ENCODE assay signal across 9 cellular contexts in genomic region chr22:39297490-39298193, GRCh38. TPM values are rescaled to one million over a fixed set of nuclear protein-coding genes. Genes with fewer than 3 reads are reported as not detected.
A peak's percentile ranks its signal among the peaks of the same experiment; 100 is the strongest.
DNase-seq lines count a peak whose midpoint lies in the region; ATAC-seq and TF ChIP-seq lines count a peak whose summit lies in the region.
"Had no signal": no experiment of that assay in that cellular context is flagged by ENCODE, and none has a peak within 500 bp of the region (broad histone marks: within the 10 kb centered on the region; RNA-seq: fewer than 3 reads in every experiment).

No MANE protein-coding gene starts in this region.

- no peak for ATAC-seq in activated CD4-positive, CD25-positive, alpha-beta regulatory T cell treated with anti-CD3 and anti-CD28 coated beads, Interleukin-2, amount 50 U/mL, for 24 hours

- peak in 1 of 2 donors; percentile 71 for DNase-seq in breast epithelium (ENCODE audit: low spot score in 2 of 2)
- no peak for DNase-seq in MCF 10A (ENCODE audit: unreplicated experiment)
- peak; percentile 73 for DNase-seq in mesendoderm
- no peak for DNase-seq in vagina (ENCODE audit: extremely low spot score in 2 of 2)
- DNase-seq in glutamatergic neuron: no peak
- DNase-seq in NCI-H1694 treated with DMSO at 0.1 percent for 48 hours (lab: John Stamatoyannopoulos, UW): no peak
- DNase-seq: T-helper 2 cell had no signal

- H3K18ac ChIP-seq in mesendoderm (ENCODE audit: low read length): peak overlapping the region; percentile 5

- no peak overlapping the region for H2AK5ac ChIP-seq in mesendoderm (ENCODE audit: low read length)

- H3K27ac Mint-ChIP-seq in MCF 10A (ENCODE audit: low read depth, unreplicated experiment) (no peak overlapping the region), brain (peak overlapping the region in 3 of 5 experiments; percentile 37 to 46 (median 42)), glutamatergic neuron (ENCODE audit: unreplicated experiment) (no peak overlapping the region)

- no peaks in the 10 kb centered on the region for H3K27me3 ChIP-seq in breast epithelium
- H3K27me3 ChIP-seq in mesendoderm (ENCODE audit: insufficient read depth, low read length, poor library complexity): no peaks in the 10 kb centered on the region
- H3K27me3 ChIP-seq in vagina: no peaks in the 10 kb centered on the region

- H3K4me1 Mint-ChIP-seq in MCF 10A (ENCODE audit: insufficient read depth, unreplicated experiment) (peaks cover 33% of the 10 kb centered on the region), brain (peaks cover 28% of the 10 kb centered on the region), glutamatergic neuron (ENCODE audit: low read depth, unreplicated experiment) (peaks cover 13% of the 10 kb centered on the region)

- peak overlapping the region in 1 of 3 donors; percentile 4 for H3K4me3 ChIP-seq in breast epithelium
- no peak overlapping the region for H3K4me3 ChIP-seq in mesendoderm (ENCODE audit: low read length)
- H3K4me3 ChIP-seq in vagina: no peak overlapping the region

- peak overlapping the region; percentile 59 for H2BK5ac ChIP-seq in mesendoderm (ENCODE audit: low read length)

- H3K4me2 ChIP-seq in mesendoderm (ENCODE audit: low read length): no peak overlapping the region

- intact Hi-C loops in breast epithelium (cut with DNase I; ENCODE audit: low total_unique reads) (loop anchor here (10.0 kb wide), 1 partner anchor 53 kb away; the partner anchor contains the start of gene PDGFB), MCF 10A (cut with micrococcal nuclease) (no loop called here), vagina (cut with DNase I) (no loop called here)

- H3K4me1 ChIP-seq in breast epithelium (peaks cover 7 to 31% of the 10 kb centered on the region in 2 donors), mesendoderm (ENCODE audit: control insufficient read depth, low read depth, low read length) (peaks cover 4% of the 10 kb centered on the region), vagina (peaks cover 55% of the 10 kb centered on the region)

- H3K27ac ChIP-seq in breast epithelium: peak overlapping the region; percentile 91 to 93
- no peak overlapping the region for H3K27ac ChIP-seq in mesendoderm (ENCODE audit: low read depth, low read length)
- H3K27ac ChIP-seq in vagina: peak overlapping the region; percentile 62

- H3K4me3 Mint-ChIP-seq in MCF 10A (ENCODE audit: unreplicated experiment) (no peak overlapping the region), brain (no peak overlapping the region), glutamatergic neuron (ENCODE audit: unreplicated experiment) (no peak overlapping the region)

- TF ChIP-seq CTCF in breast epithelium (IDR thresholded peaks at IDR 0.05): no peak
- TF ChIP-seq CTCF in MCF 10A (IDR thresholded peaks at IDR 0.05; ENCODE audit: unreplicated experiment): no peak
- no peak for TF ChIP-seq CTCF in brain (conservative IDR thresholded peaks at IDR 0.05)
- TF ChIP-seq CTCF in vagina (IDR thresholded peaks at IDR 0.05): no peak
- TF ChIP-seq CTCF in glutamatergic neuron (IDR thresholded peaks at IDR 0.05; ENCODE audit: partially characterized antibody, unreplicated experiment): no peak

- H3K79me2 ChIP-seq in mesendoderm (ENCODE audit: control insufficient read depth, insufficient read depth, low read length): no peaks in the 10 kb centered on the region

- H3K56ac ChIP-seq in mesendoderm (ENCODE audit: low read length): peak overlapping the region; percentile 73

- no CpG with 5 or more reads among the region's 17 CpGs for WGBS in mesendoderm (ENCODE audit: extremely low coverage, insufficient coverage, low lambda C conversion rate)

- H2BK120ac ChIP-seq in mesendoderm (ENCODE audit: low read depth, low read length): no peak overlapping the region

- peak overlapping the region; percentile 29 for H3K9ac ChIP-seq in mesendoderm (ENCODE audit: low read length)

- no peak overlapping the region for H4K8ac ChIP-seq in mesendoderm (ENCODE audit: low read depth, low read length)

- no TSS peak for BruUV-seq in MCF 10A (replicated peaks; lab: Mats Ljungman, UMichigan)

- CTCF ChIA-PET in MCF 10A (lab: Yijun Ruan, JAX): no interaction called here

- no peaks in the 10 kb centered on the region for H3K36me3 Mint-ChIP-seq in MCF 10A (ENCODE audit: insufficient read depth, unreplicated experiment)
- H3K36me3 Mint-ChIP-seq in brain: no peaks in the 10 kb centered on the region
- H3K36me3 Mint-ChIP-seq in glutamatergic neuron (ENCODE audit: unreplicated experiment): no peaks in the 10 kb centered on the region

- H3K27me3 Mint-ChIP-seq in MCF 10A (ENCODE audit: insufficient read depth, unreplicated experiment) (no peaks in the 10 kb centered on the region), brain (peaks cover 9% of the 10 kb centered on the region), glutamatergic neuron (ENCODE audit: unreplicated experiment) (peaks cover 12% of the 10 kb centered on the region)

- H3K79me1 ChIP-seq in mesendoderm (ENCODE audit: low read length): no peaks in the 10 kb centered on the region

- TF ChIP-seq POLR2A in breast epithelium (IDR thresholded peaks at IDR 0.05): no peak
- no peak for TF ChIP-seq POLR2A in vagina (IDR thresholded peaks at IDR 0.05)

- no peak overlapping the region for H4K5ac ChIP-seq in mesendoderm (ENCODE audit: low read length)

- no peak overlapping the region for H2BK15ac ChIP-seq in mesendoderm (replicated peaks; ENCODE audit: low read depth)

- H3K9me3 Mint-ChIP-seq in MCF 10A (ENCODE audit: unreplicated experiment) (no peaks in the 10 kb centered on the region), brain (peaks cover 0 to 6% (median 3%) of the 10 kb centered on the region in 5 experiments), glutamatergic neuron (ENCODE audit: unreplicated experiment) (no peaks in the 10 kb centered on the region)

- H3K9me3 ChIP-seq in breast epithelium (no peaks in the 10 kb centered on the region), vagina (no peaks in the 10 kb centered on the region)

- peak overlapping the region; percentile 20 for H3K4ac ChIP-seq in mesendoderm (ENCODE audit: low read depth, low read length)

- H3K36me3 ChIP-seq in breast epithelium: no peaks in the 10 kb centered on the region
- H3K36me3 ChIP-seq in mesendoderm (ENCODE audit: control insufficient read depth, insufficient read depth, low read length): no peaks in the 10 kb centered on the region
- no peaks in the 10 kb centered on the region for H3K36me3 ChIP-seq in vagina

- H3K23ac ChIP-seq in mesendoderm (ENCODE audit: low read length): peak overlapping the region; percentile 17

- POLR2A ChIA-PET in MCF 10A (lab: Yijun Ruan, JAX): interaction anchor here (0.6 to 0.7 kb wide), 2 partner anchors 9 to 40 kb away, joined by 3 to 4 read pairs; no protein-coding TSS in a partner anchor

RNA-seq across cellular contexts. Expression of gene RPL3, which starts 21.8 kb away (rescaled TPM):
- total RNA-seq in breast epithelium: 1,000 to 10,000 TPM; 1,827 to 3,262 (median 2,633) TPM
- 3,475 and 3,632 TPM in 2 replicates for total RNA-seq in MCF 10A (2022)
- polyA plus RNA-seq in brain (ENCODE audit: insufficient read depth, low read depth, low replicate concordance): 2,313 TPM
- 2,149 TPM for polyA plus RNA-seq in mesendoderm (2013, experiment 1 of 2)
- 2,158 TPM for polyA plus RNA-seq in mesendoderm (2013, experiment 2 of 2)
- 2,613 TPM for total RNA-seq in vagina
- 1,061 TPM for total RNA-seq in glutamatergic neuron (ENCODE audit: unreplicated experiment)

RNA-seq across cellular contexts. Expression of gene SYNGR1, which starts 52.1 kb away (rescaled TPM):
- total RNA-seq in breast epithelium (10 to 100 TPM in 2 of 3 donors, 1 to 10 TPM in 1; 6.9 to 22.3 (median 20.5) TPM), MCF 10A (2022) (0.25 and 0.35 TPM in 2 replicates), vagina (42.2 TPM), glutamatergic neuron (ENCODE audit: unreplicated experiment) (49.5 TPM)
- 55.1 TPM for polyA plus RNA-seq in brain (ENCODE audit: insufficient read depth, low read depth, low replicate concordance)
- 10.5 TPM for polyA plus RNA-seq in mesendoderm (2013, experiment 1 of 2)
- polyA plus RNA-seq in mesendoderm (2013, experiment 2 of 2): 10.0 TPM

RNA-seq across cellular contexts. Expression of gene PDGFB, which starts 52.9 kb away (rescaled TPM):
- total RNA-seq in breast epithelium (10 to 100 TPM in 1 of 3 donors, 1 to 10 TPM in 2; 5.3 to 11.1 (median 8.5) TPM), MCF 10A (2022) (0.29 and 0.37 TPM in 2 replicates), vagina (4.7 TPM), glutamatergic neuron (ENCODE audit: unreplicated experiment) (0.44 TPM)
- polyA plus RNA-seq in brain (ENCODE audit: insufficient read depth, low read depth, low replicate concordance): 8.2 TPM
- 3.6 TPM for polyA plus RNA-seq in mesendoderm (2013, experiment 1 of 2)
- 3.7 TPM for polyA plus RNA-seq in mesendoderm (2013, experiment 2 of 2)

Comparison
In these comparisons a context has a peak if more than half of its experiments do, and no peak if none do; other contexts are left out.
1. H3K27ac Mint-ChIP-seq: peak in brain (3 of 5); none in MCF 10A (single experiment) and glutamatergic neuron (single experiment).